11 cellular contexts compared by ENCODE assay signal in genomic region chr1:171286032-171286705, GRCh38. TPM values are rescaled to one million over a fixed set of nuclear protein-coding genes. Genes with fewer than 3 reads are reported as not detected.
DNase-seq lines count a peak whose midpoint lies in the region; ATAC-seq and TF ChIP-seq lines count a peak whose summit lies in the region.
"Had no signal": no experiment of that assay in that cellular context is flagged by ENCODE, and none has a peak within 500 bp of the region (broad histone marks: within the 10 kb centered on the region; RNA-seq: fewer than 3 reads in every experiment).

No MANE protein-coding gene starts in this region.

- H3K27ac ChIP-seq in RWPE1 = no peak overlapping the region

- POLR2A ChIA-PET in RWPE1 (lab: Yijun Ruan, JAX; ENCODE audit: low non-redundant PET) = no interaction called here
- POLR2A ChIA-PET in naive thymus-derived CD8-positive, alpha-beta T cell (lab: Charles Lee) = no interaction called here

- H3K4me1 Mint-ChIP-seq in naive thymus-derived CD8-positive, alpha-beta T cell = peaks cover 0 to 6% (median 0%) of the 10 kb centered on the region in 4 donors

- ATAC-seq in GM18868 (IDR thresholded peaks at IDR 0.05; ENCODE audit: unreplicated experiment) (peak; percentile 91), HG02884 (IDR thresholded peaks at IDR 0.05; ENCODE audit: unreplicated experiment) (peak; percentile 72)
- ATAC-seq in naive thymus-derived CD8-positive, alpha-beta T cell = no peak

- H3K36me3 Mint-ChIP-seq in naive thymus-derived CD8-positive, alpha-beta T cell = no peaks in the 10 kb centered on the region

- peaks cover 7 to 22% (median 10%) of the 10 kb centered on the region in 5 donors for H3K27me3 Mint-ChIP-seq in naive thymus-derived CD8-positive, alpha-beta T cell

- no peak overlapping the region for H3K27ac Mint-ChIP-seq in naive thymus-derived CD8-positive, alpha-beta T cell

- H3K4me3 Mint-ChIP-seq in naive thymus-derived CD8-positive, alpha-beta T cell = no peak overlapping the region

- DNase-seq in RWPE1 (ENCODE audit: low spot score) = peak; percentile 49
- peak; percentile 49 for DNase-seq in iris pigment epithelial cell (ENCODE audit: low read depth)
- DNase-seq in naive thymus-derived CD8-positive, alpha-beta T cell = no peak
- DNase-seq in NCI-H128 (lab: John Stamatoyannopoulos, UW; ENCODE audit: unreplicated experiment) = no peak
- no peak for DNase-seq in superior temporal gyrus (ENCODE audit: extremely low spot score)
- no peak for DNase-seq in foreskin melanocyte
- DNase-seq: activated T-cell treated with anti-CD3 and anti-CD28 coated beads for 4 hours had no signal

- TF ChIP-seq CTCF in RWPE1 (conservative IDR thresholded peaks at IDR 0.05; ENCODE audit: low read depth) = no peak

- CTCF ChIA-PET in RWPE1 (lab: Yijun Ruan, JAX) = interaction anchor here (0.5 to 0.6 kb wide), 2 partner anchors 9 to 33 kb away, joined by 3 to 4 read pairs; no protein-coding TSS in a partner anchor

- no peaks in the 10 kb centered on the region for H3K9me3 Mint-ChIP-seq in naive thymus-derived CD8-positive, alpha-beta T cell

RNA-seq across cellular contexts. Expression of gene FMO4, which starts 27.8 kb away (rescaled TPM):
- total RNA-seq in naive thymus-derived CD8-positive, alpha-beta T cell = 1 to 10 TPM; 3.9 to 4.8 TPM
- 1 to 10 TPM; 1.1 to 1.9 (median 1.8) TPM for polyA plus RNA-seq in naive thymus-derived CD8-positive, alpha-beta T cell

RNA-seq across cellular contexts. Expression of gene FMO1, which starts 37.9 kb away (rescaled TPM):
- total RNA-seq in naive thymus-derived CD8-positive, alpha-beta T cell = not detected
- not detected for polyA plus RNA-seq in naive thymus-derived CD8-positive, alpha-beta T cell
- total RNA-seq: endothelial cell of umbilical vein, mononuclear cell had no signal
- polyA plus RNA-seq: endothelial cell of umbilical vein had no signal

Comparison
In these comparisons a context has a peak if more than half of its experiments do, and no peak if none do; other contexts are left out.
1. ATAC-seq: peak in GM18868 (single experiment) and HG02884 (single experiment); none in naive thymus-derived CD8-positive, alpha-beta T cell (0 of 2).
2. DNase-seq: peak in RWPE1 (single experiment) and iris pigment epithelial cell (single experiment); none in naive thymus-derived CD8-positive, alpha-beta T cell (0 of 10), NCI-H128 (single experiment), superior temporal gyrus (single experiment) and foreskin melanocyte (single experiment).